Comparison of ENCODE assay signal across 8 cellular contexts in the genomic region with DNA sequence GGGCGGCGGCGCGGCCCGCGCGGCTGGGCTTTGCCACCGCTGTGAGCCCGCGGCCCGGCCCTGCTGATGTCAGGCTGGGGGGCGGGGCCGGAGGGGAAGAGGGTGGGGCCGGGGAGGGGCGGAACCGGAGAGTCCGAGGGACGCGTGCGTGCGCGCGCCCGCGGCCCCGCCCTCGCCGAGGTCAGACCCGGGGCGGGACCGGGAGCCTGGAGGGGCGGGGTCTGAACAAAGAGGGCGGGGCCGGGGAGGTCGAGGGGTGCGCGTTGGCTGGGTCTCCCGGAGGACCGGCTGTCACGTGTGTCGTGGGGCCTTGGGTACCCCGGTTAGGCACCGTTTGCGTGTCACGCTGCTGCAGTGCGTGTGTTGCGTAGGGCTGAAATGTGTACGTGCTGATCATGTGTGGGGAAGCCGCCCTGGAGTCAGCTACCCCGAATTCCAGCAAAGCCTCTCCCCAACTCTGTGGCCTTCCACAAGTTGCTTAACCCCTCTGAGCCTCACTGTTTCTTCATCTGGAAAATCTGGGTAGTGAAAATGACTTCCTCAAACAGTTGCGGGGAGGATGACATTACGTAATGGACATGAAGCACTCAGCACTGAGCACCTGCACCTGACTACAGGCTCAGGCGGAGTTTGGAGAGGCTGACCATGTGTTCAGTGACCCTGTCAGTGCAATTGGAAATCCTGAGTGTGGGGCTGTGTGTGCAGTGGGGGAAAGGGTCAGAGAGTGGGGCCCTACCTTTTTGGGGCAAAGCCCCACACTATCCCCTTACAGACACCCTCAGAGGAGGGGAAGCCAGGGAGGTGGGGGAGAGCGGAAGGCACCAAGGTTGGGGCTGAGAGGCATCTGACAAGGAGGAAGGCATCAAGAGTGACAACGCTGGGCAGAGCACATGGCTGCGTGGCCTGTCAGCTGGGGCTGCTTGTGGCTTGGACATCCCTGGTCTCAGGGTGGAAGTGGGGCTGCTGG. TPM values are rescaled to one million over a fixed set of nuclear protein-coding genes. Genes with fewer than 3 reads are reported as not detected.
DNase-seq lines count a peak whose midpoint lies in the region; ATAC-seq and TF ChIP-seq lines count a peak whose summit lies in the region.

Gene RALGDS, minus strand, starts transcription at position 41 of the 967 bp plus-strand sequence. CDS start 86 bp downstream, outside the sequence.

- no peaks in the 10 kb centered on the region for H3K9me3 Mint-ChIP-seq in natural killer cell treated with Interleukin-12 subunit alpha and Interleukin-12 subunit beta and Interleukin-15 and Interleukin-18, amount 100 ng/mL, for 72 hours

- H3K36me3 Mint-ChIP-seq in natural killer cell treated with Interleukin-12 subunit alpha and Interleukin-12 subunit beta and Interleukin-15 and Interleukin-18, amount 100 ng/mL, for 72 hours = no peaks in the 10 kb centered on the region

- peak; percentile 54 for ATAC-seq in GM21786 (IDR thresholded peaks at IDR 0.05; ENCODE audit: unreplicated experiment)
- ATAC-seq in natural killer cell treated with Interleukin-12 subunit alpha and Interleukin-12 subunit beta and Interleukin-15 and Interleukin-18, amount 100 ng/mL, for 72 hours = peak; percentile 89 to 93

- peak within 1 kb of the TSS; percentile 83 for H3K4me3 Mint-ChIP-seq in natural killer cell treated with Interleukin-12 subunit alpha and Interleukin-12 subunit beta and Interleukin-15 and Interleukin-18, amount 100 ng/mL, for 72 hours

- peak within 1 kb of the TSS; percentile 65 for H3K4me3 ChIP-seq in fibroblast of pulmonary artery (replicated peaks; ENCODE audit: low read depth, low read length)

- peaks cover 51 to 63% of the 10 kb centered on the region in 2 donors for H3K4me1 Mint-ChIP-seq in natural killer cell treated with Interleukin-12 subunit alpha and Interleukin-12 subunit beta and Interleukin-15 and Interleukin-18, amount 100 ng/mL, for 72 hours (ENCODE audit: low read depth in 2 of 2)

- peak; percentile 66 for DNase-seq in DMS153 (lab: John Stamatoyannopoulos, UW)
- peak; percentile 81 to 83 for DNase-seq in Kasumi-1 (lab: John Stamatoyannopoulos, UW)
- peak; percentile 52 to 75 for DNase-seq in SHP77 (lab: John Stamatoyannopoulos, UW)
- DNase-seq in activated T-helper 9 cell treated with anti-CD3 and anti-CD28 coated beads, Interleukin-2, amount 50 U/mL, for 16 hours (ENCODE audit: low read depth) = peak; percentile 89
- peak; percentile 77 for DNase-seq in fibroblast of pulmonary artery (ENCODE audit: low read depth)
- DNase-seq in natural killer cell treated with Interleukin-12 subunit alpha and Interleukin-12 subunit beta and Interleukin-15 and Interleukin-18, amount 100 ng/mL, for 72 hours (ENCODE audit: low spot score) = peak; percentile 93
- DNase-seq in stimulated activated naive CD4-positive, alpha-beta T cell treated with Interleukin-2 at 50 U/mL for 16 hours (lab: John Stamatoyannopoulos, UW) = peak; percentile 89

- H3K27ac Mint-ChIP-seq in natural killer cell treated with Interleukin-12 subunit alpha and Interleukin-12 subunit beta and Interleukin-15 and Interleukin-18, amount 100 ng/mL, for 72 hours = peak within 1 kb of the TSS; percentile 74 to 90

- H3K27me3 Mint-ChIP-seq in natural killer cell treated with Interleukin-12 subunit alpha and Interleukin-12 subunit beta and Interleukin-15 and Interleukin-18, amount 100 ng/mL, for 72 hours = no peaks in the 10 kb centered on the region

- TF ChIP-seq CTCF in fibroblast of pulmonary artery (IDR thresholded peaks at IDR 0.05; ENCODE audit: low read length, missing control alignments) = no peak

RNA-seq across cellular contexts. Expression of gene RALGDS, which starts in this region (rescaled TPM):
- 100 to 1,000 TPM; 138 to 159 TPM for total RNA-seq in natural killer cell treated with Interleukin-12 subunit alpha and Interleukin-12 subunit beta and Interleukin-15 and Interleukin-18, amount 100 ng/mL, for 72 hours

Comparison
In these comparisons a context has a peak if more than half of its experiments do, and no peak if none do; other contexts are left out.
1. Peak in every context shown above with its lines: DNase-seq, ATAC-seq and H3K4me3 ChIP-seq.